ENCODE assay signal across 1 cellular context in genomic region chr7:90889210-90889609, GRCh38.
TF ChIP-seq lines count a peak whose summit lies in the region.

No MANE protein-coding gene starts in this region.

TF ChIP-seq in SK-N-SH treated with all-trans-retinoic acid at 6 μM for 48 hours, 23 proteins besides CTCF, POLR2A, EP300 and RAD21 (continued from another document):
- TF ChIP-seq OSR1 (CRISPR knock-in tag; IDR thresholded peaks at IDR 0.05): no peak
- TF ChIP-seq TOX (CRISPR knock-in tag; IDR thresholded peaks at IDR 0.05; ENCODE audit: borderline replicate concordance): no peak
